19 cellular contexts compared by ENCODE assay signal in the genomic region with DNA sequence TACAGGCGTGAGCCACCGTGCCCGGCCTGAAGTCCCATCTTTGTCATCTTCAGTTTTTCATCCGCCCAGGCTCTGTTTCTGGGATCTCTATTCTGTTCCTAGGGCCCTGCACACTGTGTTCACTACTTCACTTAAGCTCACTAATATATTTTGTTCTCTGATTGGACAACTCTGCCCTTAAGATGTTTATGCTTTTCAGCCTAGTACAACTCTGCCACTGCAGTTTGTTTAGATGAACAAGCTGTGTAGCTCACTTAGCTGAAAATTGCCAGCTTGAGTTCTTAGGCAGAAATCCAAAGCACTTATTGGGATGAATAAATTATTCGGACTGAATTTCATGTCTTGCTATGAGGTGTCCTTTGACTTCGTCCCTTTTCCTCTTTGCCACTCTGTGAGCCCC.
"Had no signal": no experiment of that assay in that cellular context is flagged by ENCODE, and none has a peak within 500 bp of the region (broad histone marks: within the 10 kb centered on the region; RNA-seq: fewer than 3 reads in every experiment).

No MANE protein-coding gene starts in this region.

- H3K4me3 ChIP-seq: hepatocyte, left ventricle myocardium inferior, lung, ovary, right atrium auricular region, right lobe of liver, smooth muscle cell, stomach, testis, thyroid gland, uterus had no signal

- H3K9me3 ChIP-seq: left ventricle myocardium inferior, ovary, right atrium auricular region, right lobe of liver, stomach, testis, thyroid gland, uterus had no signal

- H3K4me2 ChIP-seq: hepatocyte, smooth muscle cell had no signal

- H2AFZ ChIP-seq: hepatocyte had no signal

- H3K4me1 ChIP-seq: left ventricle myocardium inferior, right atrium auricular region, right lobe of liver, stomach, testis, thyroid gland, uterus had no signal

- ATAC-seq: naive thymus-derived CD8-positive, alpha-beta T cell; right lobe of liver; stimulated activated naive B cell treated with anti-CD40 and anti-IgM and Interleukin-4, amounts not matched to agents 10 μg/mL and 1 μg/mL and 100 μg/mL, for 72 hours; stimulated activated naive CD8-positive, alpha-beta T cell treated with anti-CD3 and anti-CD28 coated beads, Interleukin-15, Interleukin-2, amounts not matched to agents 100 U/mL and 50 U/mL, for 24 hours had no signal

- H3K79me2 ChIP-seq: hepatocyte had no signal

- DNase-seq: islet precursor cell; left ventricle myocardium inferior; naive thymus-derived CD8-positive, alpha-beta T cell; ovary; right lobe of liver; stimulated activated CD4-positive, alpha-beta T cell treated with anti-CD3 and anti-CD28 coated beads, Interleukin-1b, Interleukin-23, amount 100 ng/mL, for 48 hours; stimulated activated CD4-positive, alpha-beta T cell treated with anti-CD3 and anti-CD28 coated beads, Interleukin-2, amount 100 ng/mL, for 48 hours; stimulated activated CD4-positive, alpha-beta T cell treated with anti-CD3 and anti-CD28 coated beads, Interleukin-4, amount 100 ng/mL, for 4 hours; stimulated activated CD8-positive, alpha-beta memory T cell treated with anti-CD3 and anti-CD28 coated beads, Interleukin-4, amount 100 ng/mL, for 48 hours; stimulated activated naive B cell treated with anti-CD40 and anti-IgM and Interleukin-4, amounts not matched to agents 10 μg/mL and 1 μg/mL and 100 μg/mL, for 72 hours; stimulated activated naive CD8-positive, alpha-beta T cell treated with anti-CD3 and anti-CD28 coated beads, Interleukin-15, Interleukin-2, amounts not matched to agents 100 U/mL and 50 U/mL, for 24 hours; stomach; testis; thyroid gland; uterus had no signal

- H3K36me3 ChIP-seq: left ventricle myocardium inferior, ovary, right atrium auricular region, right lobe of liver, stomach, thyroid gland, uterus had no signal

- H3K27ac ChIP-seq: hepatocyte, left ventricle myocardium inferior, ovary, right atrium auricular region, right lobe of liver, testis, thyroid gland, uterus had no signal

- H3K27me3 ChIP-seq: hepatocyte, ovary, right atrium auricular region, right lobe of liver, stomach, testis, thyroid gland, uterus had no signal
